In genomic region chr6:101286146-101286545, GRCh38 we compare ENCODE assay signal across 19 cellular contexts.
"Had no signal": no experiment of that assay in that cellular context is flagged by ENCODE, and none has a peak within 500 bp of the region (broad histone marks: within the 10 kb centered on the region; RNA-seq: fewer than 3 reads in every experiment).

No MANE protein-coding gene starts in this region.

- H3K27me3 ChIP-seq: gastrocnemius medialis, heart right ventricle, neutrophil, testis, tibial nerve had no signal

- ATAC-seq: esophagus mucosa; gastrocnemius medialis; heart right ventricle; left ventricle myocardium superior; psoas muscle; sciatic nerve; stimulated activated naive B cell treated with anti-CD40 and anti-IgM and Interleukin-4, amounts not matched to agents 10 μg/mL and 1 μg/mL and 100 μg/mL, for 72 hours; stimulated activated naive CD8-positive, alpha-beta T cell treated with anti-CD3 and anti-CD28 coated beads, Interleukin-15, amount 100 ng/mL, for 72 hours had no signal

- H3K27me3 Mint-ChIP-seq: naive B cell; stimulated activated naive B cell treated with anti-CD40 and anti-IgM and Interleukin-4, amounts not matched to agents 10 μg/mL and 1 μg/mL and 100 μg/mL, for 72 hours; stimulated activated naive CD8-positive, alpha-beta T cell treated with anti-CD3 and anti-CD28 coated beads, Interleukin-15, amount 100 ng/mL, for 72 hours had no signal

- H3K4me1 Mint-ChIP-seq: naive B cell; nephron; stimulated activated naive B cell treated with anti-CD40 and anti-IgM and Interleukin-4, amounts not matched to agents 10 μg/mL and 1 μg/mL and 100 μg/mL, for 72 hours; stimulated activated naive CD8-positive, alpha-beta T cell treated with anti-CD3 and anti-CD28 coated beads, Interleukin-15, amount 100 ng/mL, for 72 hours had no signal

- H3K27ac ChIP-seq: gastrocnemius medialis, heart right ventricle, neutrophil, psoas muscle, testis, tibial nerve had no signal

- H3K9me3 ChIP-seq: gastrocnemius medialis, neutrophil, psoas muscle, testis, tibial nerve had no signal

- H3K4me3 Mint-ChIP-seq: naive B cell; nephron; stimulated activated naive B cell treated with anti-CD40 and anti-IgM and Interleukin-4, amounts not matched to agents 10 μg/mL and 1 μg/mL and 100 μg/mL, for 72 hours; stimulated activated naive CD8-positive, alpha-beta T cell treated with anti-CD3 and anti-CD28 coated beads, Interleukin-15, amount 100 ng/mL, for 72 hours had no signal

- H3K27ac Mint-ChIP-seq: naive B cell; nephron; stimulated activated naive B cell treated with anti-CD40 and anti-IgM and Interleukin-4, amounts not matched to agents 10 μg/mL and 1 μg/mL and 100 μg/mL, for 72 hours; stimulated activated naive CD8-positive, alpha-beta T cell treated with anti-CD3 and anti-CD28 coated beads, Interleukin-15, amount 100 ng/mL, for 72 hours had no signal

- DNase-seq: effector memory CD4-positive, alpha-beta T cell; gastrocnemius medialis; heart right ventricle; left ventricle myocardium superior; mesenchymal stem cell; midbrain; naive B cell; psoas muscle; stimulated activated CD4-positive, alpha-beta T cell treated with anti-CD3 and anti-CD28 coated beads, Interleukin-2, amount 100 ng/mL, for 24 hours; stimulated activated CD4-positive, alpha-beta T cell treated with anti-CD3 and anti-CD28 coated beads, Interleukin-4, amount 100 ng/mL, for 4 hours; stimulated activated naive B cell treated with anti-CD40 and anti-IgM and Interleukin-4, amounts not matched to agents 10 μg/mL and 1 μg/mL and 100 μg/mL, for 72 hours; stimulated activated naive CD8-positive, alpha-beta T cell treated with anti-CD3 and anti-CD28 coated beads, Interleukin-15, amount 100 ng/mL, for 72 hours; testis had no signal

- H3K36me3 ChIP-seq: gastrocnemius medialis, heart right ventricle, neutrophil, tibial nerve had no signal

- H3K36me3 Mint-ChIP-seq: naive B cell; stimulated activated naive B cell treated with anti-CD40 and anti-IgM and Interleukin-4, amounts not matched to agents 10 μg/mL and 1 μg/mL and 100 μg/mL, for 72 hours had no signal

- H3K4me3 ChIP-seq: gastrocnemius medialis, heart right ventricle, lung, psoas muscle, testis, tibial nerve had no signal

- H3K4me1 ChIP-seq: gastrocnemius medialis, heart right ventricle, psoas muscle, testis, tibial nerve had no signal
